ENCODE assay signal across 8 cellular contexts in the genomic region with DNA sequence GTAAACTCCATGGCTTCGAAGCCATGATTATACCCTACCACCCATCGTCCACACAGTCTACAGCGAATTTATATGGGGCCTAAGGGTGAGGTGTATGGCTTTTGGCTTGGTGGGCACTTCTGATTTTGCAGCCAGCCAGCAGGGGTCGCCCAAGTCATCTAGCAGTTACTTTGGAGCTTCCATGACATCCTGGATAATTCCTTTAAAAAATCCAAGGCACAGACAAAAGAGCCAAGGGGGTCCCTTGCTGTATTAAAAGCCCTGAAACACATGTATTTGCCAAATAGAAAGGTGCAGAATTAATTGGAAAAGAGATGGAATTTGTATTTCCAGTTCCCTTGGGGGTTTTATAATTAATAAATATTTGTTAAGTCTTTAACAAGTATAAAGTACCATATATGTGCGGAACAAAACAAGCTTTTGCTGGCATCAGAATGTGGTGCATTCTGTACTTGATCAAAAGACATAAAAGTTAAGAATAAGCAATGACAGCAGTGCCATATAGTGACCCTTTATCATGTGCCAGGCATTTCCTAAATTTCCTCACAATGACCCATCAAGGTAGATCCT.
A peak's percentile ranks its signal among the peaks of the same experiment; 100 is the strongest.
DNase-seq lines count a peak whose midpoint lies in the region; ATAC-seq and TF ChIP-seq lines count a peak whose summit lies in the region.

No MANE protein-coding gene starts in this region.

- H3K4me2 ChIP-seq in SU-DHL-6 (ENCODE audit: low read depth, low read length, poor library complexity, severe bottlenecking), result no peak overlapping the region

- H3K36me3 ChIP-seq in SU-DHL-6 (ENCODE audit: low read length) (no peaks in the 10 kb centered on the region), tibial nerve (no peaks in the 10 kb centered on the region)

- H3K4me3 Mint-ChIP-seq in endothelial cell (ENCODE audit: unreplicated experiment), result no peak overlapping the region
- no peak overlapping the region for H3K4me3 Mint-ChIP-seq in mesothelial cell of epicardium
- H3K4me3 Mint-ChIP-seq in stimulated activated effector memory CD8-positive, alpha-beta T cell treated with anti-CD3 and anti-CD28 coated beads, Interleukin-12 subunit alpha, Interleukin-12 subunit beta, amount 100 ng/mL, for 72 hours, result no peak overlapping the region
- no peak overlapping the region for H3K4me3 Mint-ChIP-seq in T-helper 2 cell treated with Interferon-gamma antibody and Interleukin-4, amounts not matched to agents 5 μg/mL and 100 μg/mL, for 36 hours

- H3K36me3 Mint-ChIP-seq in endothelial cell (ENCODE audit: low read depth, unreplicated experiment) (peaks cover 6% of the 10 kb centered on the region), mesothelial cell of epicardium (no peaks in the 10 kb centered on the region)
- no peaks in the 10 kb centered on the region for H3K36me3 Mint-ChIP-seq in stimulated activated effector memory CD8-positive, alpha-beta T cell treated with anti-CD3 and anti-CD28 coated beads, Interleukin-12 subunit alpha, Interleukin-12 subunit beta, amount 100 ng/mL, for 72 hours
- no peaks in the 10 kb centered on the region for H3K36me3 Mint-ChIP-seq in T-helper 2 cell treated with Interferon-gamma antibody and Interleukin-4, amounts not matched to agents 5 μg/mL and 100 μg/mL, for 36 hours (ENCODE audit: low read depth)

- H3K4me1 Mint-ChIP-seq in endothelial cell (ENCODE audit: unreplicated experiment) (peaks cover 30% of the 10 kb centered on the region), mesothelial cell of epicardium (peaks cover 18% of the 10 kb centered on the region)
- H3K4me1 Mint-ChIP-seq in stimulated activated effector memory CD8-positive, alpha-beta T cell treated with anti-CD3 and anti-CD28 coated beads, Interleukin-12 subunit alpha, Interleukin-12 subunit beta, amount 100 ng/mL, for 72 hours, result no peaks in the 10 kb centered on the region
- H3K4me1 Mint-ChIP-seq in T-helper 2 cell treated with Interferon-gamma antibody and Interleukin-4, amounts not matched to agents 5 μg/mL and 100 μg/mL, for 36 hours (ENCODE audit: low read depth), result no peaks in the 10 kb centered on the region

- H3K9me2 ChIP-seq in SU-DHL-6 (replicated peaks; ENCODE audit: insufficient read depth, low read length), result no peaks in the 10 kb centered on the region

- no peaks in the 10 kb centered on the region for H3K27me3 Mint-ChIP-seq in endothelial cell (ENCODE audit: unreplicated experiment)
- no peaks in the 10 kb centered on the region for H3K27me3 Mint-ChIP-seq in mesothelial cell of epicardium (ENCODE audit: low read depth)
- H3K27me3 Mint-ChIP-seq in T-helper 2 cell treated with Interferon-gamma antibody and Interleukin-4, amounts not matched to agents 5 μg/mL and 100 μg/mL, for 36 hours (ENCODE audit: low read depth), result peaks cover 6% of the 10 kb centered on the region

- H2AFZ ChIP-seq in SU-DHL-6 (ENCODE audit: low read depth, low read length, severe bottlenecking), result no peak overlapping the region

- H3K27ac Mint-ChIP-seq in endothelial cell (ENCODE audit: unreplicated experiment), result no peak overlapping the region
- no peak overlapping the region for H3K27ac Mint-ChIP-seq in mesothelial cell of epicardium
- H3K27ac Mint-ChIP-seq in stimulated activated effector memory CD8-positive, alpha-beta T cell treated with anti-CD3 and anti-CD28 coated beads, Interleukin-12 subunit alpha, Interleukin-12 subunit beta, amount 100 ng/mL, for 72 hours, result no peak overlapping the region
- no peak overlapping the region for H3K27ac Mint-ChIP-seq in T-helper 2 cell treated with Interferon-gamma antibody and Interleukin-4, amounts not matched to agents 5 μg/mL and 100 μg/mL, for 36 hours

- no peak overlapping the region for H3K27ac ChIP-seq in SU-DHL-6 (ENCODE audit: low read depth, low read length)
- H3K27ac ChIP-seq in tibial nerve, result peak overlapping the region in 1 of 4 donors; percentile 52

- ATAC-seq in stimulated activated effector memory CD8-positive, alpha-beta T cell treated with anti-CD3 and anti-CD28 coated beads, Interleukin-12 subunit alpha, Interleukin-12 subunit beta, amount 100 ng/mL, for 72 hours, result no peak

- H3K4me3 ChIP-seq in SU-DHL-6 (ENCODE audit: insufficient read depth, low read length, poor library complexity, severe bottlenecking), result no peak overlapping the region
- H3K4me3 ChIP-seq in tibial nerve, result no peak overlapping the region

- no peaks in the 10 kb centered on the region for H3K9me3 ChIP-seq in SU-DHL-6 (ENCODE audit: insufficient read depth, low read length)
- H3K9me3 ChIP-seq in tibial nerve, result no peaks in the 10 kb centered on the region

- H3F3A ChIP-seq in SU-DHL-6 (ENCODE audit: insufficient read depth), result no peaks in the 10 kb centered on the region

- H3K9me3 Mint-ChIP-seq in endothelial cell (ENCODE audit: unreplicated experiment), result no peaks in the 10 kb centered on the region
- no peaks in the 10 kb centered on the region for H3K9me3 Mint-ChIP-seq in mesothelial cell of epicardium
- H3K9me3 Mint-ChIP-seq in stimulated activated effector memory CD8-positive, alpha-beta T cell treated with anti-CD3 and anti-CD28 coated beads, Interleukin-12 subunit alpha, Interleukin-12 subunit beta, amount 100 ng/mL, for 72 hours, result no peaks in the 10 kb centered on the region
- no peaks in the 10 kb centered on the region for H3K9me3 Mint-ChIP-seq in T-helper 2 cell treated with Interferon-gamma antibody and Interleukin-4, amounts not matched to agents 5 μg/mL and 100 μg/mL, for 36 hours

- H3K27me3 ChIP-seq in SU-DHL-6 (ENCODE audit: low read length) (no peaks in the 10 kb centered on the region), tibial nerve (no peaks in the 10 kb centered on the region)

- H3K9ac ChIP-seq in SU-DHL-6 (ENCODE audit: low read length), result no peak overlapping the region

- WGBS in tibial nerve, 2 donors, result 45 to 50% methylated on average over 5 of the region's 5 CpGs

- TF ChIP-seq EP300 in tibial nerve (IDR thresholded peaks at IDR 0.05), result no peak

- TF ChIP-seq CTCF in SU-DHL-6 (IDR thresholded peaks at IDR 0.05; ENCODE audit: insufficient read depth, low read length, poor library complexity, severe bottlenecking), result peak; percentile 64
- TF ChIP-seq CTCF in endothelial cell (IDR thresholded peaks at IDR 0.05; ENCODE audit: unreplicated experiment), result peak; percentile 83
- peak; percentile 88 for TF ChIP-seq CTCF in mesothelial cell of epicardium (IDR thresholded peaks at IDR 0.05; ENCODE audit: unreplicated experiment)
- TF ChIP-seq CTCF in tibial nerve (IDR thresholded peaks at IDR 0.05), result peak; percentile 76 to 83 (median 77)

- H4K20me1 ChIP-seq in SU-DHL-6 (ENCODE audit: low read depth, low read length), result no peaks in the 10 kb centered on the region

- H3K4me1 ChIP-seq in tibial nerve, result peaks cover 0 to 13% (median 0%) of the 10 kb centered on the region in 4 donors

- TF ChIP-seq POLR2A in tibial nerve (IDR thresholded peaks at IDR 0.05), result no peak

- H3K79me2 ChIP-seq in SU-DHL-6 (ENCODE audit: insufficient read depth, low read length), result no peaks in the 10 kb centered on the region

- peak; percentile 67 for DNase-seq in Daoy (ENCODE audit: low read depth)
- peak; percentile 27 to 58 for DNase-seq in Kasumi-1 (lab: John Stamatoyannopoulos, UW)
- peak; percentile 79 for DNase-seq in endothelial cell (ENCODE audit: low spot score)
- DNase-seq in mesothelial cell of epicardium (ENCODE audit: low spot score in 2 of 2, unreplicated experiment in 2 of 2), result peak; percentile 60 to 87
- DNase-seq in tibial nerve (ENCODE audit: low spot score in 2 of 2), result peak; percentile 64 to 78
- DNase-seq in stimulated activated effector memory CD8-positive, alpha-beta T cell treated with anti-CD3 and anti-CD28 coated beads, Interleukin-12 subunit alpha, Interleukin-12 subunit beta, amount 100 ng/mL, for 72 hours (ENCODE audit: low spot score in 2 of 2), result no peak
- no peak for DNase-seq in T-helper 2 cell treated with Interferon-gamma antibody and Interleukin-4, amounts not matched to agents 5 μg/mL and 100 μg/mL, for 36 hours (ENCODE audit: low spot score)

Comparison
In these comparisons a context has a peak if more than half of its experiments do, and no peak if none do; other contexts are left out.
1. DNase-seq: peak in Daoy (single experiment), Kasumi-1 (2 of 2), endothelial cell (single experiment), mesothelial cell of epicardium (2 of 2) and tibial nerve (2 of 2); none in stimulated activated effector memory CD8-positive, alpha-beta T cell treated with anti-CD3 and anti-CD28 coated beads, Interleukin-12 subunit alpha, Interleukin-12 subunit beta, amount 100 ng/mL, for 72 hours (0 of 2) and T-helper 2 cell treated with Interferon-gamma antibody and Interleukin-4, amounts not matched to agents 5 μg/mL and 100 μg/mL, for 36 hours (single experiment).
2. Peak in every context shown above with its lines, with median percentiles within 50 percentile points of each other: CTCF ChIP-seq.